Comparison of ENCODE assay signal across 17 cellular contexts in genomic region chr15:65982941-65983340, GRCh38.
DNase-seq lines count a peak whose midpoint lies in the region; ATAC-seq and TF ChIP-seq lines count a peak whose summit lies in the region.
"Had no signal": no experiment of that assay in that cellular context is flagged by ENCODE, and none has a peak within 500 bp of the region (broad histone marks: within the 10 kb centered on the region; RNA-seq: fewer than 3 reads in every experiment).

No MANE protein-coding gene starts in this region.

- H3K4me1 Mint-ChIP-seq in T-helper 1 cell treated with Interleukin-12 subunit alpha and Interleukin-12 subunit beta and Interleukin-4 antibody, amounts not matched to agents 30 μg/mL and 1 μg/mL, for 36 hours (ENCODE audit: low read depth), result peaks cover 3% of the 10 kb centered on the region
- H3K4me1 Mint-ChIP-seq in neural crest cell, result peaks cover 12% of the 10 kb centered on the region

- H3K27ac Mint-ChIP-seq in T-helper 1 cell treated with Interleukin-12 subunit alpha and Interleukin-12 subunit beta and Interleukin-4 antibody, amounts not matched to agents 30 μg/mL and 1 μg/mL, for 36 hours, result no peak overlapping the region
- no peak overlapping the region for H3K27ac Mint-ChIP-seq in neural crest cell (ENCODE audit: unreplicated experiment)
- H3K27ac Mint-ChIP-seq: activated T-helper 1 cell treated with anti-CD3 and anti-CD28 coated beads, Interleukin-12 subunit alpha, Interleukin-12 subunit beta, Interleukin-2, Interleukin-4 antibody, amounts not matched to agents 30 ng/mL and 10 ng/mL and 1 ng/mL, durations not matched to agents 14 hours and 24 hours and 36 hours had no signal

- peaks cover 31% of the 10 kb centered on the region for H3K4me1 ChIP-seq in HUES6 (ENCODE audit: control insufficient read depth, insufficient read depth, low read length)
- no peaks in the 10 kb centered on the region for H3K4me1 ChIP-seq in colonic mucosa
- H3K4me1 ChIP-seq: ascending aorta had no signal

- H3K9ac ChIP-seq in HUES6 (ENCODE audit: low read length), result no peak overlapping the region
- H3K9ac ChIP-seq in colonic mucosa (ENCODE audit: low read depth in 2 of 2, low read length in 2 of 2), result no peak overlapping the region

- peaks cover 10% of the 10 kb centered on the region; the same call in 1 of the 2 replicates for H3K27me3 ChIP-seq in HUES6 (ENCODE audit: control insufficient read depth, insufficient read depth, low read length)
- no peaks in the 10 kb centered on the region for H3K27me3 ChIP-seq in colonic mucosa

- peaks cover 48% of the 10 kb centered on the region for H3K27me3 Mint-ChIP-seq in T-helper 1 cell treated with Interleukin-12 subunit alpha and Interleukin-12 subunit beta and Interleukin-4 antibody, amounts not matched to agents 30 μg/mL and 1 μg/mL, for 36 hours (ENCODE audit: low read depth)
- peaks cover 59% of the 10 kb centered on the region for H3K27me3 Mint-ChIP-seq in neural crest cell (ENCODE audit: low read depth)

- H3K4me3 ChIP-seq in HUES6 (ENCODE audit: low read depth, low read length) (peak overlapping the region; percentile 84; the same call in 1 of the 2 replicates), colonic mucosa (no peak overlapping the region)
- H3K4me3 ChIP-seq: upper lobe of right lung had no signal

- no peaks in the 10 kb centered on the region for H3K36me3 Mint-ChIP-seq in T-helper 1 cell treated with Interleukin-12 subunit alpha and Interleukin-12 subunit beta and Interleukin-4 antibody, amounts not matched to agents 30 μg/mL and 1 μg/mL, for 36 hours (ENCODE audit: low read depth)
- no peaks in the 10 kb centered on the region for H3K36me3 Mint-ChIP-seq in neural crest cell (ENCODE audit: low read depth)

- H3K9me3 ChIP-seq in HUES6 (ENCODE audit: control insufficient read depth, insufficient read depth, low read depth, low read length) (no peaks in the 10 kb centered on the region), colonic mucosa (no peaks in the 10 kb centered on the region)
- H3K9me3 ChIP-seq: A549, ascending aorta, upper lobe of right lung had no signal

- H3K4me3 Mint-ChIP-seq in T-helper 1 cell treated with Interleukin-12 subunit alpha and Interleukin-12 subunit beta and Interleukin-4 antibody, amounts not matched to agents 30 μg/mL and 1 μg/mL, for 36 hours, result peak overlapping the region; percentile 35
- peak overlapping the region; percentile 29 for H3K4me3 Mint-ChIP-seq in neural crest cell
- H3K4me3 Mint-ChIP-seq: activated T-helper 1 cell treated with anti-CD3 and anti-CD28 coated beads, Interleukin-12 subunit alpha, Interleukin-12 subunit beta, Interleukin-2, Interleukin-4 antibody, amounts not matched to agents 30 ng/mL and 10 ng/mL and 1 ng/mL, durations not matched to agents 14 hours and 24 hours and 36 hours had no signal

- no peaks in the 10 kb centered on the region for H3K9me3 Mint-ChIP-seq in T-helper 1 cell treated with Interleukin-12 subunit alpha and Interleukin-12 subunit beta and Interleukin-4 antibody, amounts not matched to agents 30 μg/mL and 1 μg/mL, for 36 hours
- H3K9me3 Mint-ChIP-seq in neural crest cell, result no peaks in the 10 kb centered on the region
- H3K9me3 Mint-ChIP-seq: activated T-helper 1 cell treated with anti-CD3 and anti-CD28 coated beads, Interleukin-12 subunit alpha, Interleukin-12 subunit beta, Interleukin-2, Interleukin-4 antibody, amounts not matched to agents 30 ng/mL and 10 ng/mL and 1 ng/mL, durations not matched to agents 14 hours and 24 hours and 36 hours had no signal

- no peak for DNase-seq in T-helper 1 cell
- DNase-seq in cerebellar cortex (ENCODE audit: low spot score), result peak; percentile 35
- DNase-seq in neural crest cell (ENCODE audit: low read depth, low spot score), result no peak
- DNase-seq in NCI-H524 treated with DMSO at 0.1 percent for 48 hours (lab: John Stamatoyannopoulos, UW), result no peak
- no peak for DNase-seq in colonic mucosa
- DNase-seq: islet precursor cell, NCI-H1048, NCI-H2107, SW 1271 had no signal

- TF ChIP-seq CTCF in neural crest cell (conservative IDR thresholded peaks at IDR 0.05) (no peak), colonic mucosa (IDR thresholded peaks at IDR 0.05) (no peak)

- ATAC-seq in GM21360 (IDR thresholded peaks at IDR 0.05; ENCODE audit: unreplicated experiment), result no peak

- intact Hi-C loops in colonic mucosa (cut with DNase I), result loop anchor here (5.0 kb wide), 1 partner anchor 304 kb away; no protein-coding TSS in a partner anchor

- H3K36me3 ChIP-seq in HUES6 (ENCODE audit: control insufficient read depth, insufficient read depth, low read length) (no peaks in the 10 kb centered on the region), colonic mucosa (no peaks in the 10 kb centered on the region)
- H3K36me3 ChIP-seq: ascending aorta, upper lobe of right lung had no signal

- H3K27ac ChIP-seq in HUES6 (ENCODE audit: low read depth, low read length) (no peak overlapping the region), colonic mucosa (no peak overlapping the region)
- H3K27ac ChIP-seq: A549, ascending aorta, coronary artery, upper lobe of right lung had no signal
